In the genomic region with DNA sequence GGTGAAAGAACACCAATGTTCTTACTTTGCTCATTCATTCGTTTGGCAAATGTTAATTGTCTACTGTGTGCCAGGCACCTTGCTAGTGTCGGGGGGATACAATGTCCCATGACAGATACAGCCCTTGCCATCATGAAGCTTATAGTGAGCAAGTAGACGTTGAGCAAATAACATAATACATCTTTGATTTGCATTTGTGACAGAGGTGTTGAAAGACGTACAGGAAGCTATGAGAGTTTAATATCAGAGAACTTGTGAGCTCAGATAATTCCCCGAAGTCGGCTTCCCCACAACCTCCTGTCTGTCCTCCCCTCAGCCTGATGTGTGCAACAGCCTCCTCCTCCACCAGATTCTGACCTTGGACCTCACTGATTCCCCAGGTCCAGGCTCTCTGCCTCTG, we compare ENCODE assay signal across 18 cellular contexts.
"Had no signal": no experiment of that assay in that cellular context is flagged by ENCODE, and none has a peak within 500 bp of the region (broad histone marks: within the 10 kb centered on the region; RNA-seq: fewer than 3 reads in every experiment).

No MANE protein-coding gene starts in this region.

- DNase-seq: KBM-7, MV-4-11, NCI-H1048, NCI-H1105, NCI-H1694, NCI-H187 treated with DMSO at 0.1 percent for 48 hours, NCI-H2029 treated with DMSO at 0.1 percent for 48 hours, NCI-H2171 treated with DMSO at 0.1 percent for 48 hours, NCI-H345, NCI-H446 treated with DMSO at 0.1 percent for 48 hours, Right ventricle myocardium superior, RPMI8226, SIG-M5 had no signal

- H3K4me3 ChIP-seq: SJSA1, SK-N-MC had no signal

- H3K9me3 ChIP-seq: SJSA1 had no signal

- FAIRE-seq: HTR-8/SVneo, RCC 7860 had no signal

- H3K4me1 ChIP-seq: SJSA1 had no signal

- H3K36me3 ChIP-seq: SJSA1 had no signal

- H3K27ac ChIP-seq: HL-60, SJSA1, SK-N-MC had no signal
